In genomic region chr17:43754947-43755346, GRCh38 we compare ENCODE assay signal across 26 cellular contexts. TPM values are rescaled to one million over a fixed set of nuclear protein-coding genes. Genes with fewer than 3 reads are reported as not detected.
A peak's percentile ranks its signal among the peaks of the same experiment; 100 is the strongest.
DNase-seq lines count a peak whose midpoint lies in the region; ATAC-seq and TF ChIP-seq lines count a peak whose summit lies in the region.
"Had no signal": no experiment of that assay in that cellular context is flagged by ENCODE, and none has a peak within 500 bp of the region (broad histone marks: within the 10 kb centered on the region; RNA-seq: fewer than 3 reads in every experiment).

No MANE protein-coding gene starts in this region.

- H3K36me3 Mint-ChIP-seq in nephron progenitor cell (ENCODE audit: low read depth) = no peaks in the 10 kb centered on the region
- H3K36me3 Mint-ChIP-seq: activated naive CD4-positive, alpha-beta T cell treated with anti-CD3 and anti-CD28 coated beads, Interleukin-2, amount 10 ng/mL, durations not matched to agents 7 days and 5 days had no signal

- peaks cover 90% of the 10 kb centered on the region for H3K27me3 Mint-ChIP-seq in nephron progenitor cell (ENCODE audit: low read depth, poor library complexity)

- H3K9me3 Mint-ChIP-seq in nephron progenitor cell = no peaks in the 10 kb centered on the region
- H3K9me3 Mint-ChIP-seq: activated B cell treated with CpG ODN at 0.5 μM for 24 hours; activated naive CD4-positive, alpha-beta T cell treated with anti-CD3 and anti-CD28 coated beads, Interleukin-2, amount 10 ng/mL, durations not matched to agents 7 days and 5 days; activated T-cell treated with anti-CD3 and anti-CD28 coated beads, Interleukin-2, amount 50 U/mL, for 24 hours; effector memory CD8-positive, alpha-beta T cell; T-helper 2 cell treated with Interferon-gamma antibody and Interleukin-4, amounts not matched to agents 5 μg/mL and 100 μg/mL, for 36 hours had no signal

- intact Hi-C loops in heart left ventricle (cut with DNase I) (loop anchor here in 4 of 10 donors (5.0 to 10.0 kb wide), 3 partner anchors 43 to 180 kb away; no protein-coding TSS in a partner anchor), Right ventricle myocardium superior (cut with DNase I) (loop anchor here (5.0 to 10.0 kb wide), 2 partner anchors 43 to 180 kb away; no protein-coding TSS in a partner anchor), esophagus muscularis mucosa (cut with DNase I) (no loop called here)

- TF ChIP-seq EP300 in esophagus muscularis mucosa (IDR thresholded peaks at IDR 0.05) = no peak

- H3K27ac Mint-ChIP-seq in nephron progenitor cell = no peak overlapping the region
- H3K27ac Mint-ChIP-seq: activated B cell treated with CpG ODN at 0.5 μM for 24 hours; activated CD8-positive, alpha-beta T cell treated with anti-CD3 and anti-CD28 coated beads, Interleukin-2, amount 10 ng/mL, durations not matched to agents 7 days and 5 days; activated naive CD4-positive, alpha-beta T cell treated with anti-CD3 and anti-CD28 coated beads, Interleukin-2, amount 10 ng/mL, durations not matched to agents 7 days and 5 days; activated T-cell treated with anti-CD3 and anti-CD28 coated beads, Interleukin-2, amount 50 U/mL, for 24 hours; effector memory CD8-positive, alpha-beta T cell; T-helper 2 cell treated with Interferon-gamma antibody and Interleukin-4, amounts not matched to agents 5 μg/mL and 100 μg/mL, for 36 hours had no signal

- TF ChIP-seq CTCF in heart left ventricle (IDR thresholded peaks at IDR 0.05) (no peak), esophagus muscularis mucosa (IDR thresholded peaks at IDR 0.05) (no peak), nephron progenitor cell (IDR thresholded peaks at IDR 0.05) (no peak), thoracic aorta (IDR thresholded peaks at IDR 0.05) (no peak)

- H3K4me1 ChIP-seq in heart left ventricle = peaks cover 0 to 18% (median 9%) of the 10 kb centered on the region in 12 donors
- H3K4me1 ChIP-seq in esophagus muscularis mucosa = peaks cover 9 to 11% (median 10%) of the 10 kb centered on the region in 4 donors
- H3K4me1 ChIP-seq in thoracic aorta (ENCODE audit: control insufficient read depth in 1 of 2, low read depth in 2 of 2) = peaks cover 14 to 61% of the 10 kb centered on the region in 2 donors

- H3K27me3 ChIP-seq in heart left ventricle (peaks cover 0 to 36% (median 17%) of the 10 kb centered on the region in 9 donors), esophagus muscularis mucosa (peaks cover 0 to 79% (median 12%) of the 10 kb centered on the region in 4 donors), thoracic aorta (replicated peaks; ENCODE audit: insufficient read depth) (no peaks in the 10 kb centered on the region)

- H3K9me3 ChIP-seq in heart left ventricle (no peaks in the 10 kb centered on the region), esophagus muscularis mucosa (no peaks in the 10 kb centered on the region), thoracic aorta (no peaks in the 10 kb centered on the region)
- H3K9me3 ChIP-seq: mucosa of descending colon, right lobe of liver, SK-N-SH had no signal

- H3K4me3 ChIP-seq in heart left ventricle (peak overlapping the region in 8 of 12 donors; percentile 14 to 43 (median 32)), esophagus muscularis mucosa (peak overlapping the region; percentile 6 to 36 (median 32)), thoracic aorta (peak overlapping the region; percentile 43)
- H3K4me3 ChIP-seq: mucosa of descending colon, right lobe of liver had no signal

- H3K36me3 ChIP-seq in heart left ventricle (no peaks in the 10 kb centered on the region), esophagus muscularis mucosa (no peaks in the 10 kb centered on the region), thoracic aorta (no peaks in the 10 kb centered on the region)
- H3K36me3 ChIP-seq: right lobe of liver had no signal

- H3K27ac ChIP-seq in heart left ventricle (no peak overlapping the region), esophagus muscularis mucosa (replicated peaks in 1 of 4) (no peak overlapping the region), thoracic aorta (peak overlapping the region; percentile 3 to 43)
- H3K27ac ChIP-seq: right lobe of liver had no signal

- no peak for ATAC-seq in heart left ventricle
- no peak for ATAC-seq in Right ventricle myocardium superior (ENCODE audit: poor library complexity)
- no peak for ATAC-seq in thoracic aorta (ENCODE audit: insufficient number of reproducible peaks, low FRiP score, low read depth)
- ATAC-seq: effector memory CD8-positive, alpha-beta T cell had no signal

- 32 to 43% (median 38%) methylated on average over 14 to 21 of the region's 21 CpGs for WGBS in heart left ventricle, 4 donors
- WGBS in esophagus muscularis mucosa = 59% methylated on average over 11 of the region's 21 CpGs

- no peak for TF ChIP-seq POLR2A in heart left ventricle (IDR thresholded peaks at IDR 0.05)
- no peak for TF ChIP-seq POLR2A in esophagus muscularis mucosa (IDR thresholded peaks at IDR 0.05; ENCODE audit: low read depth)

- H3K4me3 Mint-ChIP-seq in nephron progenitor cell = no peak overlapping the region
- H3K4me3 Mint-ChIP-seq: activated B cell treated with CpG ODN at 0.5 μM for 24 hours; activated CD8-positive, alpha-beta T cell treated with anti-CD3 and anti-CD28 coated beads, Interleukin-2, amount 10 ng/mL, durations not matched to agents 7 days and 5 days; activated naive CD4-positive, alpha-beta T cell treated with anti-CD3 and anti-CD28 coated beads, Interleukin-2, amount 10 ng/mL, durations not matched to agents 7 days and 5 days; activated T-cell treated with anti-CD3 and anti-CD28 coated beads, Interleukin-2, amount 50 U/mL, for 24 hours; effector memory CD8-positive, alpha-beta T cell; T-helper 2 cell treated with Interferon-gamma antibody and Interleukin-4, amounts not matched to agents 5 μg/mL and 100 μg/mL, for 36 hours had no signal

- DNase-seq in heart left ventricle (no peak), Right ventricle myocardium superior (no peak), esophagus muscularis mucosa (ENCODE audit: extremely low spot score) (no peak), nephron progenitor cell (peak; percentile 20), thoracic aorta (ENCODE audit: low spot score) (no peak), OCI-M1 (lab: John Stamatoyannopoulos, UW) (no peak), hypothalamus (lab: John Stamatoyannopoulos, UW) (no peak)
- DNase-seq in activated effector memory CD4-positive, alpha-beta T cell treated with Interleukin-2 at 50 U/mL for 16 hours = no peak
- DNase-seq: 8988T; activated B cell treated with CpG ODN at 0.5 μM for 24 hours; activated T-cell treated with anti-CD3 and anti-CD28 coated beads, Interleukin-2, amount 50 U/mL, for 24 hours; effector memory CD8-positive, alpha-beta T cell; hippocampal formation; left cardiac atrium; NCI-H1417 treated with DMSO at 0.1 percent for 48 hours; right lobe of liver; SK-N-SH had no signal

- H3K4me1 Mint-ChIP-seq in nephron progenitor cell = peaks cover 66% of the 10 kb centered on the region

RNA-seq across cellular contexts. Expression of gene SOST, which starts 3.6 kb away (rescaled TPM):
- not detected for total RNA-seq in heart left ventricle
- not detected for polyA plus RNA-seq in heart left ventricle
- total RNA-seq in Right ventricle myocardium superior = not detected
- not detected for total RNA-seq in esophagus muscularis mucosa
- 10 to 100 TPM; 45.2 to 55.4 TPM for total RNA-seq in thoracic aorta
- total RNA-seq: activated B cell treated with CpG ODN at 0.5 μM for 24 hours; activated CD8-positive, alpha-beta T cell treated with anti-CD3 and anti-CD28 coated beads, Interleukin-2, amount 10 ng/mL, durations not matched to agents 7 days and 5 days; cerebellum; left cardiac atrium; MCF 10A; mucosa of descending colon; right lobe of liver; ureter had no signal
- polyA plus RNA-seq: SK-N-SH had no signal

RNA-seq across cellular contexts. Expression of gene DUSP3, which starts 23.8 kb away (rescaled TPM):
- 100 to 1,000 TPM; 210 to 363 (median 267) TPM for total RNA-seq in heart left ventricle
- polyA plus RNA-seq in heart left ventricle = 100 to 1,000 TPM; 208 to 312 TPM
- total RNA-seq in Right ventricle myocardium superior = 224 TPM
- 100 to 1,000 TPM; 130 to 182 (median 158) TPM for total RNA-seq in esophagus muscularis mucosa
- total RNA-seq in thoracic aorta = 100 to 1,000 TPM; 130 to 137 TPM

RNA-seq across cellular contexts. Expression of gene CFAP97D1, which starts 25.3 kb away (rescaled TPM):
- total RNA-seq in heart left ventricle = under 1 TPM in 2 of 9 donors, not detected in 7; 0.05 to 0.45 TPM
- polyA plus RNA-seq in heart left ventricle = not detected
- not detected for total RNA-seq in Right ventricle myocardium superior
- total RNA-seq in esophagus muscularis mucosa = under 1 TPM in 1 of 4 donors, not detected in 3; 0.19 TPM
- not detected for total RNA-seq in thoracic aorta
- total RNA-seq: activated B cell treated with CpG ODN at 0.5 μM for 24 hours; activated CD8-positive, alpha-beta T cell treated with anti-CD3 and anti-CD28 coated beads, Interleukin-2, amount 10 ng/mL, durations not matched to agents 7 days and 5 days; aorta; cerebellum; G401; left cardiac atrium; MCF 10A; mucosa of descending colon; right lobe of liver; ureter had no signal

Comparison
In these comparisons a context has a peak if more than half of its experiments do, and no peak if none do; other contexts are left out.
1. H3K27ac ChIP-seq: peak in thoracic aorta (2 of 2); none in heart left ventricle (0 of 12) and esophagus muscularis mucosa (0 of 4).
2. RNA of gene SOST, which starts 3.6 kb away (total RNA-seq): 45.2 to 55.4 TPM in thoracic aorta; not detected in heart left ventricle, not detected in Right ventricle myocardium superior (single experiment) and not detected in esophagus muscularis mucosa; every median in the first group is over 10 times any median in the second.
3. Peak in every context shown above with its lines, with median percentiles within 50 percentile points of each other: H3K4me3 ChIP-seq.